Comparison of ENCODE assay signal across 1 cellular context in the genomic region with DNA sequence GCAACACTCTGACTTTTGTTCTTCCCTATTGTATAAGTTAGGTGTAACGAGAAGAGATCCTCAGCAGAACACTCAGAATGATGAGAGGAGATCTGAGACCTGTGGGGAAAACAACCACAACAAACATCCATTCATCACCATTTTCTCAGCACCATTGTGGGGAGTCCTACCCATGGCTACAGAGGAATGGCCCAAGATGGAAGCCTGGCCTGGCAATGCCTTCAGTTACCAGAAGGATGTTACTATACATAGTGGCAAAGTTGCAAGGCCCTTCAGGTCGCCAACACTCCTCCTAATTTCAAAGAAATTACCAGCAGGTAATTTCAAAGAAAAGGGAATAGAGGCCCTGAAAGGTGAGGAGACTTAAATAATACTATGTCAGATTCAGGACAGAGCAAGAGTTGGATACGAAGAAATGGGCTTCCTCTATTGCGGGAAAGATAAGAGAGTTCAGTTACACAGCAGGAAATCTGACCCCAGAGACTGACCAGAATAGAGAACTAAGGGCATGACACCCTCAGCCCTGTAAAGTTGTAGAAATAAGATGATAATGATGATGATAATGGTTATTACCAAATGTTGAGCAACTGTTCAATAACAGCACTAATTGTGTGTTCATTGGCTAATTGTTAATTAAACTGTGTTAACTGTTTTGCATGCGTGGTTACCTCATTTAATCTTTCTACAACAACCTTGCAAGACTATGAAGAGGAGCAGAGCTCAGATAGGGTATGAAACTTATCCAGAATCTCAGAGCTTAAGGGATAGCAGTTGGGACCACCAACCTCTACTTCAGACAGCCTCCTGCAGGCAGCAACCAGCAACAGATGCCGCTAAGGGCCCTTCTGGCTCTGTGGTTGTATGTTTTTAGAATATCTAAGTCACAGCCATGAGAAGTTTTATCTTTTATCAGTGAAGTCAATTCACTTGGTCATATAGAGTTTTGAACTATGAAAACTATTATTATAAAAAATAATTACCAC.
TF ChIP-seq lines count a peak whose summit lies in the region.

No MANE protein-coding gene starts in this region.

TF ChIP-seq in GM23338, 12 proteins besides CTCF, POLR2A, EP300 and RAD21 (continued from another document):
- TF ChIP-seq, protein P1, sequence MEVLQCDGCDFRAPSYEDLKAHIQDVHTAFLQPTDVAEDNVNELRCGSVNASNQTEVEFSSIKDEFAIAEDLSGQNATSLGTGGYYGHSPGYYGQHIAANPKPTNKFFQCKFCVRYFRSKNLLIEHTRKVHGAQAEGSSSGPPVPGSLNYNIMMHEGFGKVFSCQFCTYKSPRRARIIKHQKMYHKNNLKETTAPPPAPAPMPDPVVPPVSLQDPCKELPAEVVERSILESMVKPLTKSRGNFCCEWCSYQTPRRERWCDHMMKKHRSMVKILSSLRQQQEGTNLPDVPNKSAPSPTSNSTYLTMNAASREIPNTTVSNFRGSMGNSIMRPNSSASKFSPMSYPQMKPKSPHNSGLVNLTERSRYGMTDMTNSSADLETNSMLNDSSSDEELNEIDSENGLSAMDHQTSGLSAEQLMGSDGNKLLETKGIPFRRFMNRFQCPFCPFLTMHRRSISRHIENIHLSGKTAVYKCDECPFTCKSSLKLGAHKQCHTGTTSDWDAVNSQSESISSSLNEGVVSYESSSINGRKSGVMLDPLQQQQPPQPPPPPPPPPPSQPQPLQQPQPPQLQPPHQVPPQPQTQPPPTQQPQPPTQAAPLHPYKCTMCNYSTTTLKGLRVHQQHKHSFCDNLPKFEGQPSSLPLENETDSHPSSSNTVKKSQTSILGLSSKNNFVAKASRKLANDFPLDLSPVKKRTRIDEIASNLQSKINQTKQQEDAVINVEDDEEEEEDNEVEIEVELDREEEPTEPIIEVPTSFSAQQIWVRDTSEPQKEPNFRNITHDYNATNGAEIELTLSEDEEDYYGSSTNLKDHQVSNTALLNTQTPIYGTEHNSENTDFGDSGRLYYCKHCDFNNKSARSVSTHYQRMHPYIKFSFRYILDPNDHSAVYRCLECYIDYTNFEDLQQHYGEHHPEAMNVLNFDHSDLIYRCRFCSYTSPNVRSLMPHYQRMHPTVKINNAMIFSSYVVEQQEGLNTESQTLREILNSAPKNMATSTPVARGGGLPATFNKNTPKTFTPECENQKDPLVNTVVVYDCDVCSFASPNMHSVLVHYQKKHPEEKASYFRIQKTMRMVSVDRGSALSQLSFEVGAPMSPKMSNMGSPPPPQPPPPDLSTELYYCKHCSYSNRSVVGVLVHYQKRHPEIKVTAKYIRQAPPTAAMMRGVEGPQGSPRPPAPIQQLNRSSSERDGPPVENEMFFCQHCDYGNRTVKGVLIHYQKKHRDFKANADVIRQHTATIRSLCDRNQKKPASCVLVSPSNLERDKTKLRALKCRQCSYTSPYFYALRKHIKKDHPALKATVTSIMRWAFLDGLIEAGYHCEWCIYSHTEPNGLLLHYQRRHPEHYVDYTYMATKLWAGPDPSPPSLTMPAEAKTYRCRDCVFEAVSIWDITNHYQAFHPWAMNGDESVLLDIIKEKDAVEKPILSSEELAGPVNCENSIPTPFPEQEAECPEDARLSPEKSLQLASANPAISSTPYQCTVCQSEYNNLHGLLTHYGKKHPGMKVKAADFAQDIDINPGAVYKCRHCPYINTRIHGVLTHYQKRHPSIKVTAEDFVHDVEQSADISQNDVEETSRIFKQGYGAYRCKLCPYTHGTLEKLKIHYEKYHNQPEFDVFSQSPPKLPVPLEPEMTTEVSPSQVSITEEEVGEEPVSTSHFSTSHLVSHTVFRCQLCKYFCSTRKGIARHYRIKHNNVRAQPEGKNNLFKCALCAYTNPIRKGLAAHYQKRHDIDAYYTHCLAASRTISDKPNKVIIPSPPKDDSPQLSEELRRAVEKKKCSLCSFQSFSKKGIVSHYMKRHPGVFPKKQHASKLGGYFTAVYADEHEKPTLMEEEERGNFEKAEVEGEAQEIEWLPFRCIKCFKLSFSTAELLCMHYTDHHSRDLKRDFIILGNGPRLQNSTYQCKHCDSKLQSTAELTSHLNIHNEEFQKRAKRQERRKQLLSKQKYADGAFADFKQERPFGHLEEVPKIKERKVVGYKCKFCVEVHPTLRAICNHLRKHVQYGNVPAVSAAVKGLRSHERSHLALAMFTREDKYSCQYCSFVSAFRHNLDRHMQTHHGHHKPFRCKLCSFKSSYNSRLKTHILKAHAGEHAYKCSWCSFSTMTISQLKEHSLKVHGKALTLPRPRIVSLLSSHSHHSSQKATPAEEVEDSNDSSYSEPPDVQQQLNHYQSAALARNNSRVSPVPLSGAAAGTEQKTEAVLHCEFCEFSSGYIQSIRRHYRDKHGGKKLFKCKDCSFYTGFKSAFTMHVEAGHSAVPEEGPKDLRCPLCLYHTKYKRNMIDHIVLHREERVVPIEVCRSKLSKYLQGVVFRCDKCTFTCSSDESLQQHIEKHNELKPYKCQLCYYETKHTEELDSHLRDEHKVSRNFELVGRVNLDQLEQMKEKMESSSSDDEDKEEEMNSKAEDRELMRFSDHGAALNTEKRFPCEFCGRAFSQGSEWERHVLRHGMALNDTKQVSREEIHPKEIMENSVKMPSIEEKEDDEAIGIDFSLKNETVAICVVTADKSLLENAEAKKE (CRISPR knock-in tag; IDR thresholded peaks at IDR 0.05) = no peak
- TF ChIP-seq POLR2AphosphoS5 (IDR thresholded peaks at IDR 0.05; ENCODE audit: low read depth) (no peak), NANOG (IDR thresholded peaks at IDR 0.05; ENCODE audit: borderline replicate concordance) (no peak), JUNB (IDR thresholded peaks at IDR 0.05; ENCODE audit: unreplicated experiment) (no peak), ZNF331 (CRISPR knock-in tag; IDR thresholded peaks at IDR 0.05; ENCODE audit: low read depth) (no peak), ZNF114 (CRISPR knock-in tag; IDR thresholded peaks at IDR 0.05) (no peak), EZH2phosphoT487 (IDR thresholded peaks at IDR 0.05; ENCODE audit: unreplicated experiment) (no peak)
- TF ChIP-seq, protein P2, sequence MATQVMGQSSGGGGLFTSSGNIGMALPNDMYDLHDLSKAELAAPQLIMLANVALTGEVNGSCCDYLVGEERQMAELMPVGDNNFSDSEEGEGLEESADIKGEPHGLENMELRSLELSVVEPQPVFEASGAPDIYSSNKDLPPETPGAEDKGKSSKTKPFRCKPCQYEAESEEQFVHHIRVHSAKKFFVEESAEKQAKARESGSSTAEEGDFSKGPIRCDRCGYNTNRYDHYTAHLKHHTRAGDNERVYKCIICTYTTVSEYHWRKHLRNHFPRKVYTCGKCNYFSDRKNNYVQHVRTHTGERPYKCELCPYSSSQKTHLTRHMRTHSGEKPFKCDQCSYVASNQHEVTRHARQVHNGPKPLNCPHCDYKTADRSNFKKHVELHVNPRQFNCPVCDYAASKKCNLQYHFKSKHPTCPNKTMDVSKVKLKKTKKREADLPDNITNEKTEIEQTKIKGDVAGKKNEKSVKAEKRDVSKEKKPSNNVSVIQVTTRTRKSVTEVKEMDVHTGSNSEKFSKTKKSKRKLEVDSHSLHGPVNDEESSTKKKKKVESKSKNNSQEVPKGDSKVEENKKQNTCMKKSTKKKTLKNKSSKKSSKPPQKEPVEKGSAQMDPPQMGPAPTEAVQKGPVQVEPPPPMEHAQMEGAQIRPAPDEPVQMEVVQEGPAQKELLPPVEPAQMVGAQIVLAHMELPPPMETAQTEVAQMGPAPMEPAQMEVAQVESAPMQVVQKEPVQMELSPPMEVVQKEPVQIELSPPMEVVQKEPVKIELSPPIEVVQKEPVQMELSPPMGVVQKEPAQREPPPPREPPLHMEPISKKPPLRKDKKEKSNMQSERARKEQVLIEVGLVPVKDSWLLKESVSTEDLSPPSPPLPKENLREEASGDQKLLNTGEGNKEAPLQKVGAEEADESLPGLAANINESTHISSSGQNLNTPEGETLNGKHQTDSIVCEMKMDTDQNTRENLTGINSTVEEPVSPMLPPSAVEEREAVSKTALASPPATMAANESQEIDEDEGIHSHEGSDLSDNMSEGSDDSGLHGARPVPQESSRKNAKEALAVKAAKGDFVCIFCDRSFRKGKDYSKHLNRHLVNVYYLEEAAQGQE (IDR thresholded peaks at IDR 0.05; ENCODE audit: unreplicated experiment) = no peak
TF ChIP-seq in GM23338: peak in this region for 0.
